ENCODE assay signal across 24 cellular contexts in genomic region chr1:19193004-19193403, GRCh38.
"Had no signal": no experiment of that assay in that cellular context is flagged by ENCODE, and none has a peak within 500 bp of the region (broad histone marks: within the 10 kb centered on the region; RNA-seq: fewer than 3 reads in every experiment).

No MANE protein-coding gene starts in this region.

- H3K27ac Mint-ChIP-seq: dendritic cell treated with granulocyte-macrophage colony-stimulating factor and Interleukin-4, amounts not matched to agents 40 ng/mL and 50 ng/mL, for 4 days; natural killer cell; stimulated activated memory B cell treated with anti-CD40 and anti-IgM and Interleukin-4, amounts not matched to agents 10 μg/mL and 1 μg/mL and 100 μg/mL, for 72 hours had no signal

- H3K9me3 Mint-ChIP-seq: dendritic cell treated with granulocyte-macrophage colony-stimulating factor and Interleukin-4, amounts not matched to agents 40 ng/mL and 50 ng/mL, for 4 days; natural killer cell; stimulated activated memory B cell treated with anti-CD40 and anti-IgM and Interleukin-4, amounts not matched to agents 10 μg/mL and 1 μg/mL and 100 μg/mL, for 72 hours had no signal

- H3K4me3 Mint-ChIP-seq: dendritic cell treated with granulocyte-macrophage colony-stimulating factor and Interleukin-4, amounts not matched to agents 40 ng/mL and 50 ng/mL, for 4 days; natural killer cell; stimulated activated memory B cell treated with anti-CD40 and anti-IgM and Interleukin-4, amounts not matched to agents 10 μg/mL and 1 μg/mL and 100 μg/mL, for 72 hours had no signal

- H3K9me3 ChIP-seq: colonic mucosa, lower lobe of right lung, ovary, psoas muscle, spleen, testis, tibial artery, upper lobe of left lung, uterus had no signal

- H3K4me1 ChIP-seq: colonic mucosa, lower lobe of right lung, psoas muscle, spleen, testis, tibial artery, upper lobe of left lung, uterus had no signal

- H3K27ac ChIP-seq: colonic mucosa, lower lobe of right lung, ovary, psoas muscle, skin epidermis, spleen, testis, tibial artery, upper lobe of left lung, uterus had no signal

- FAIRE-seq: endometrium, frontal cortex, keratinocyte had no signal

- ATAC-seq: left ventricle myocardium superior; lower lobe of right lung; natural killer cell; psoas muscle; right cardiac atrium; stimulated activated memory B cell treated with anti-CD40 and anti-IgM and Interleukin-4, amounts not matched to agents 10 μg/mL and 1 μg/mL and 100 μg/mL, for 72 hours; stimulated activated naive CD8-positive, alpha-beta T cell treated with anti-CD3 and anti-CD28 coated beads, Interleukin-15, Interleukin-2, amounts not matched to agents 100 U/mL and 50 U/mL, for 24 hours had no signal

- H3K4me3 ChIP-seq: colonic mucosa, lower lobe of right lung, ovary, psoas muscle, skin epidermis, spleen, testis, tibial artery, upper lobe of left lung, uterus had no signal

- H3K4me1 Mint-ChIP-seq: stimulated activated memory B cell treated with anti-CD40 and anti-IgM and Interleukin-4, amounts not matched to agents 10 μg/mL and 1 μg/mL and 100 μg/mL, for 72 hours had no signal

- H3K27me3 Mint-ChIP-seq: dendritic cell treated with granulocyte-macrophage colony-stimulating factor and Interleukin-4, amounts not matched to agents 40 ng/mL and 50 ng/mL, for 4 days; stimulated activated memory B cell treated with anti-CD40 and anti-IgM and Interleukin-4, amounts not matched to agents 10 μg/mL and 1 μg/mL and 100 μg/mL, for 72 hours had no signal

- DNase-seq: colonic mucosa; effector memory CD4-positive, alpha-beta T cell; left ventricle myocardium superior; lower lobe of right lung; natural killer cell; occipital lobe; ovary; posterior cingulate gyrus; psoas muscle; right cardiac atrium; spleen; stimulated activated CD4-positive, alpha-beta T cell treated with anti-CD3 and anti-CD28 coated beads, Interleukin-4, amount 100 ng/mL, for 4 hours; stimulated activated naive CD8-positive, alpha-beta T cell treated with anti-CD3 and anti-CD28 coated beads, Interleukin-15, Interleukin-2, amounts not matched to agents 100 U/mL and 50 U/mL, for 24 hours; substantia nigra; testis; tibial artery; upper lobe of left lung; uterus had no signal

- H3K27me3 ChIP-seq: colonic mucosa, ovary, spleen, testis, tibial artery, upper lobe of left lung, uterus had no signal

- H3K36me3 ChIP-seq: ovary, uterus had no signal
